17 cellular contexts compared by ENCODE assay signal in genomic region chr11:1178906-1179305, GRCh38. TPM values are rescaled to one million over a fixed set of nuclear protein-coding genes. Genes with fewer than 3 reads are reported as not detected.
A peak's percentile ranks its signal among the peaks of the same experiment; 100 is the strongest.
DNase-seq lines count a peak whose midpoint lies in the region; ATAC-seq and TF ChIP-seq lines count a peak whose summit lies in the region.
"Had no signal": no experiment of that assay in that cellular context is flagged by ENCODE, and none has a peak within 500 bp of the region (broad histone marks: within the 10 kb centered on the region; RNA-seq: fewer than 3 reads in every experiment).

No MANE protein-coding gene starts in this region.

- H4K91ac ChIP-seq in neuronal stem cell (ENCODE audit: low read depth, low read length, poor library complexity), result no peak overlapping the region

- ATAC-seq in Right ventricle myocardium inferior, result no peak
- ATAC-seq in HG03457 (IDR thresholded peaks at IDR 0.05; ENCODE audit: unreplicated experiment), result no peak
- no peak for ATAC-seq in activated CD8-positive, alpha-beta T cell treated with anti-CD3 and anti-CD28 coated beads for 36 hours

- H3K4me3 ChIP-seq in left ventricle myocardium inferior (no peak overlapping the region), neuronal stem cell (ENCODE audit: low read length in 2 of 2) (no peak overlapping the region)
- H3K4me3 ChIP-seq: BLaER1, HAP-1 had no signal

- DNase-seq in Right ventricle myocardium inferior (ENCODE audit: missing footprints), result peak; percentile 59
- no peak for DNase-seq in cardiac septum (ENCODE audit: low spot score)
- DNase-seq in CD14-positive monocyte (ENCODE audit: low spot score), result peak; percentile 40
- peak; percentile 8 for DNase-seq in left ventricle myocardium inferior
- no peak for DNase-seq in neuronal stem cell (ENCODE audit: low spot score)
- DNase-seq in NCI-H1092 treated with DMSO at 0.1 percent for 48 hours (lab: John Stamatoyannopoulos, UW), result no peak
- DNase-seq in activated CD8-positive, alpha-beta T cell treated with anti-CD3 and anti-CD28 coated beads for 36 hours, result no peak
- DNase-seq: CD4-positive, CD25-positive, alpha-beta regulatory T cell; DMS53; GF-D8; GOT3 had no signal

- H3K36me3 ChIP-seq in left ventricle myocardium inferior (no peaks in the 10 kb centered on the region), neuronal stem cell (replicated peaks in 1 of 2; ENCODE audit: control insufficient read depth in 2 of 2, insufficient read depth in 2 of 2, low read length in 2 of 2) (no peaks in the 10 kb centered on the region)
- H3K36me3 ChIP-seq: BLaER1, HAP-1 had no signal

- peaks cover 0 to 2% (median 0%) of the 10 kb centered on the region in 3 donors for H3K27me3 Mint-ChIP-seq in CD14-positive monocyte (ENCODE audit: low read depth in 3 of 3)
- H3K27me3 Mint-ChIP-seq in activated CD8-positive, alpha-beta T cell treated with anti-CD3 and anti-CD28 coated beads for 36 hours, result no peaks in the 10 kb centered on the region
- H3K27me3 Mint-ChIP-seq: CD4-positive, CD25-positive, alpha-beta regulatory T cell had no signal

- POLR2A ChIA-PET in activated CD8-positive, alpha-beta T cell treated with anti-CD3 and anti-CD28 coated beads for 36 hours (lab: Charles Lee), result no interaction called here

- peak overlapping the region; percentile 64 for H3K18ac ChIP-seq in neuronal stem cell (ENCODE audit: low read length)

- no peak overlapping the region for H3K9ac ChIP-seq in neuronal stem cell (ENCODE audit: low read depth, low read length, poor library complexity)
- H3K9ac ChIP-seq: BLaER1 had no signal

- H3K4me1 Mint-ChIP-seq in CD14-positive monocyte, result no peaks in the 10 kb centered on the region
- no peaks in the 10 kb centered on the region for H3K4me1 Mint-ChIP-seq in activated CD8-positive, alpha-beta T cell treated with anti-CD3 and anti-CD28 coated beads for 36 hours (ENCODE audit: low read depth)

- no peaks in the 10 kb centered on the region for H3K9me3 ChIP-seq in left ventricle myocardium inferior (replicated peaks)
- peaks cover 0 to 27% of the 10 kb centered on the region in 2 donors for H3K9me3 ChIP-seq in neuronal stem cell (replicated peaks in 1 of 2; ENCODE audit: control insufficient read depth in 2 of 2, insufficient read depth in 1 of 2, low read depth in 1 of 2, low read length in 2 of 2)
- H3K9me3 ChIP-seq: HAP-1 had no signal

- H3K23ac ChIP-seq in neuronal stem cell (ENCODE audit: low read depth, low read length, poor library complexity), result no peak overlapping the region

- no peaks in the 10 kb centered on the region for H3K36me3 Mint-ChIP-seq in CD14-positive monocyte
- H3K36me3 Mint-ChIP-seq in activated CD8-positive, alpha-beta T cell treated with anti-CD3 and anti-CD28 coated beads for 36 hours (ENCODE audit: low read depth), result no peaks in the 10 kb centered on the region
- H3K36me3 Mint-ChIP-seq: CD4-positive, CD25-positive, alpha-beta regulatory T cell had no signal

- no peak overlapping the region for H3K4me3 Mint-ChIP-seq in CD14-positive monocyte
- no peak overlapping the region for H3K4me3 Mint-ChIP-seq in activated CD8-positive, alpha-beta T cell treated with anti-CD3 and anti-CD28 coated beads for 36 hours
- H3K4me3 Mint-ChIP-seq: CD4-positive, CD25-positive, alpha-beta regulatory T cell had no signal

- H3K27ac ChIP-seq in left ventricle myocardium inferior (replicated peaks) (no peak overlapping the region), neuronal stem cell (replicated peaks; ENCODE audit: low read length) (no peak overlapping the region)
- H3K27ac ChIP-seq: 22Rv1, BLaER1, HL-60 had no signal

- no peak overlapping the region for H2AFZ ChIP-seq in neuronal stem cell (ENCODE audit: low read length)

- H2BK15ac ChIP-seq in neuronal stem cell (ENCODE audit: low read length), result no peak overlapping the region

- CTCF ChIA-PET in activated CD8-positive, alpha-beta T cell treated with anti-CD3 and anti-CD28 coated beads for 36 hours (lab: Charles Lee), result no interaction called here

- H3K4me2 ChIP-seq in neuronal stem cell (ENCODE audit: insufficient read depth, low read length, poor library complexity, severe bottlenecking), result no peak overlapping the region
- H3K4me2 ChIP-seq: BLaER1 had no signal

- H2AK5ac ChIP-seq in neuronal stem cell (ENCODE audit: low read depth, low read length), result no peak overlapping the region

- no peaks in the 10 kb centered on the region for H3K79me1 ChIP-seq in neuronal stem cell (ENCODE audit: low read depth, low read length)

- no peak overlapping the region for H3K4ac ChIP-seq in neuronal stem cell (ENCODE audit: low read length)

- H3K27ac Mint-ChIP-seq in CD14-positive monocyte, result no peak overlapping the region
- H3K27ac Mint-ChIP-seq in activated CD8-positive, alpha-beta T cell treated with anti-CD3 and anti-CD28 coated beads for 36 hours, result no peak overlapping the region
- H3K27ac Mint-ChIP-seq: CD4-positive, CD25-positive, alpha-beta regulatory T cell had no signal

- intact Hi-C loops in Right ventricle myocardium inferior (cut with DNase I) (no loop called here), cardiac septum (cut with DNase I) (no loop called here), CD14-positive monocyte (cut with micrococcal nuclease) (no loop called here), left ventricle myocardium inferior (cut with micrococcal nuclease) (no loop called here)
- intact Hi-C loops in activated CD8-positive, alpha-beta T cell treated with anti-CD3 and anti-CD28 coated beads for 36 hours (cut with micrococcal nuclease), result no loop called here

- no peak overlapping the region for H2BK12ac ChIP-seq in neuronal stem cell (ENCODE audit: low read length)

- no CpG with 5 or more reads among the region's 29 CpGs for WGBS in neuronal stem cell (ENCODE audit: extremely low coverage in 2 of 2, insufficient read length in 2 of 2, insufficient replicate concordance in 1 of 2), 2 donors

- H3K9me3 Mint-ChIP-seq in CD14-positive monocyte, result peaks cover 2 to 20% (median 6%) of the 10 kb centered on the region in 7 donors
- no peaks in the 10 kb centered on the region for H3K9me3 Mint-ChIP-seq in activated CD8-positive, alpha-beta T cell treated with anti-CD3 and anti-CD28 coated beads for 36 hours

- H3K4me1 ChIP-seq in left ventricle myocardium inferior, result no peaks in the 10 kb centered on the region
- no peaks in the 10 kb centered on the region for H3K4me1 ChIP-seq in neuronal stem cell (ENCODE audit: control insufficient read depth in 2 of 2, insufficient read depth in 1 of 2, low read depth in 1 of 2, low read length in 2 of 2)
- H3K4me1 ChIP-seq: BLaER1, HAP-1 had no signal

- H3K14ac ChIP-seq in neuronal stem cell (ENCODE audit: low read length), result no peak overlapping the region

- H4K8ac ChIP-seq in neuronal stem cell (ENCODE audit: low read depth, low read length), result no peak overlapping the region

- H3K27me3 ChIP-seq in left ventricle myocardium inferior (ENCODE audit: low read depth) (peaks cover 60% of the 10 kb centered on the region), neuronal stem cell (ENCODE audit: control insufficient read depth in 3 of 3, insufficient read depth in 3 of 3, low read depth in 1 of 3, low read length in 3 of 3) (no peaks in the 10 kb centered on the region)
- H3K27me3 ChIP-seq: BLaER1 had no signal

- no peak overlapping the region for H2BK5ac ChIP-seq in neuronal stem cell (ENCODE audit: low read length)

- TF ChIP-seq CTCF in CD14-positive monocyte (IDR thresholded peaks at IDR 0.05) (no peak), left ventricle myocardium inferior (IDR thresholded peaks at IDR 0.05; ENCODE audit: borderline replicate concordance) (no peak)
- no peak for TF ChIP-seq CTCF in activated CD8-positive, alpha-beta T cell treated with anti-CD3 and anti-CD28 coated beads for 36 hours (IDR thresholded peaks at IDR 0.05)

- no peak overlapping the region for H2BK120ac ChIP-seq in neuronal stem cell (ENCODE audit: low read depth, low read length)

RNA-seq across cellular contexts. Expression of gene MUC5AC, which starts 21.2 kb away (rescaled TPM):
- total RNA-seq in Right ventricle myocardium inferior (not detected), cardiac septum (not detected), left ventricle myocardium inferior (not detected)
- not detected for polyA plus RNA-seq in CD14-positive monocyte
- not detected for polyA plus RNA-seq in neuronal stem cell (2013, experiment 1 of 2)
- not detected for polyA plus RNA-seq in neuronal stem cell (2013, experiment 2 of 2)
- not detected for total RNA-seq in activated CD8-positive, alpha-beta T cell treated with anti-CD3 and anti-CD28 coated beads for 36 hours
- total RNA-seq: A673; CD4-positive, CD25-positive, alpha-beta regulatory T cell had no signal
- polyA plus RNA-seq: CD4-positive, CD25-positive, alpha-beta regulatory T cell had no signal

RNA-seq across cellular contexts. Expression of gene MUC5B, which starts 44.0 kb away (rescaled TPM):
- not detected for total RNA-seq in Right ventricle myocardium inferior
- not detected for total RNA-seq in cardiac septum
- not detected for polyA plus RNA-seq in CD14-positive monocyte
- not detected for total RNA-seq in left ventricle myocardium inferior
- 0.01 TPM for polyA plus RNA-seq in neuronal stem cell (2013, experiment 1 of 2)
- polyA plus RNA-seq in neuronal stem cell (2013, experiment 2 of 2), result under 0.01 TPM
- total RNA-seq in activated CD8-positive, alpha-beta T cell treated with anti-CD3 and anti-CD28 coated beads for 36 hours, result not detected
- total RNA-seq: A673; CD4-positive, CD25-positive, alpha-beta regulatory T cell had no signal
- polyA plus RNA-seq: CD4-positive, CD25-positive, alpha-beta regulatory T cell had no signal

Comparison
In these comparisons a context has a peak if more than half of its experiments do, and no peak if none do; other contexts are left out.
1. DNase-seq: peak in Right ventricle myocardium inferior (single experiment), CD14-positive monocyte (single experiment) and left ventricle myocardium inferior (single experiment); none in cardiac septum (single experiment), neuronal stem cell (single experiment), NCI-H1092 treated with DMSO at 0.1 percent for 48 hours (single experiment) and activated CD8-positive, alpha-beta T cell treated with anti-CD3 and anti-CD28 coated beads for 36 hours (single experiment).